9 cellular contexts compared by ENCODE assay signal in genomic region chr4:69984030-69984443, GRCh38. TPM values are rescaled to one million over a fixed set of nuclear protein-coding genes. Genes with fewer than 3 reads are reported as not detected.
DNase-seq lines count a peak whose midpoint lies in the region; ATAC-seq, FAIRE-seq and TF ChIP-seq lines count a peak whose summit lies in the region.
"Had no signal": no experiment of that assay in that cellular context is flagged by ENCODE, and none has a peak within 500 bp of the region (broad histone marks: within the 10 kb centered on the region; RNA-seq: fewer than 3 reads in every experiment).

No MANE protein-coding gene starts in this region.

- intact Hi-C loops in left ventricle myocardium inferior (cut with micrococcal nuclease): no loop called here
- intact Hi-C loops in activated naive CD4-positive, alpha-beta T cell treated with anti-CD3 and anti-CD28 coated beads for 36 hours (cut with micrococcal nuclease): no loop called here

- no peak for TF ChIP-seq POLR2A in gastroesophageal sphincter (IDR thresholded peaks at IDR 0.05)

- H3K4me3 ChIP-seq in cardiac muscle cell: no peak overlapping the region
- H3K4me3 ChIP-seq in left ventricle myocardium inferior: no peak overlapping the region
- no peak overlapping the region for H3K4me3 ChIP-seq in gastroesophageal sphincter

- CTCF ChIA-PET in activated naive CD4-positive, alpha-beta T cell treated with anti-CD3 and anti-CD28 coated beads for 36 hours (lab: Charles Lee): interaction anchor here (0.5 kb wide), 1 partner anchor 86 kb away, joined by 8 read pairs; no protein-coding TSS in a partner anchor

- H3K27ac ChIP-seq in cardiac muscle cell: no peak overlapping the region
- no peak overlapping the region for H3K27ac ChIP-seq in left ventricle myocardium inferior (replicated peaks)
- no peak overlapping the region for H3K27ac ChIP-seq in gastroesophageal sphincter

- no peak for TF ChIP-seq EP300 in gastroesophageal sphincter (IDR thresholded peaks at IDR 0.05)

- no peaks in the 10 kb centered on the region for H3K27me3 Mint-ChIP-seq in activated naive CD4-positive, alpha-beta T cell treated with anti-CD3 and anti-CD28 coated beads for 36 hours (ENCODE audit: low read depth)

- H3K4me1 ChIP-seq in cardiac muscle cell (ENCODE audit: low read depth) (peaks cover 7% of the 10 kb centered on the region), left ventricle myocardium inferior (no peaks in the 10 kb centered on the region), gastroesophageal sphincter (peaks cover 0 to 11% (median 0%) of the 10 kb centered on the region in 3 donors)

- H3K27ac Mint-ChIP-seq in activated naive CD4-positive, alpha-beta T cell treated with anti-CD3 and anti-CD28 coated beads for 36 hours: no peak overlapping the region
- H3K27ac Mint-ChIP-seq: nephron progenitor cell had no signal

- no peak for FAIRE-seq in urothelium cell line (lab: Jason Lieb, UNC)

- TF ChIP-seq CTCF in cardiac muscle cell (IDR thresholded peaks at IDR 0.05; ENCODE audit: low read depth, low read length) (no peak), left ventricle myocardium inferior (IDR thresholded peaks at IDR 0.05; ENCODE audit: borderline replicate concordance) (no peak), gastroesophageal sphincter (IDR thresholded peaks at IDR 0.05) (no peak)

- no peaks in the 10 kb centered on the region for H3K9me3 Mint-ChIP-seq in activated naive CD4-positive, alpha-beta T cell treated with anti-CD3 and anti-CD28 coated beads for 36 hours
- H3K9me3 Mint-ChIP-seq: nephron progenitor cell had no signal

- peak; percentile 46 for ATAC-seq in gastroesophageal sphincter

- H3K4me3 Mint-ChIP-seq in activated naive CD4-positive, alpha-beta T cell treated with anti-CD3 and anti-CD28 coated beads for 36 hours: no peak overlapping the region
- H3K4me3 Mint-ChIP-seq: nephron progenitor cell had no signal

- H3K36me3 ChIP-seq in cardiac muscle cell (no peaks in the 10 kb centered on the region), left ventricle myocardium inferior (no peaks in the 10 kb centered on the region), gastroesophageal sphincter (no peaks in the 10 kb centered on the region)

- DNase-seq in cardiac muscle cell (ENCODE audit: low read depth in 1 of 2, low spot score in 1 of 2): peak; percentile 47 to 81
- no peak for DNase-seq in left ventricle myocardium inferior
- DNase-seq in NCI-H460 (ENCODE audit: extremely low read depth, low read depth): peak; percentile 41
- peak; percentile 44 for DNase-seq in urothelium cell line (ENCODE audit: low spot score)
- no peak for DNase-seq in activated naive CD4-positive, alpha-beta T cell treated with anti-CD3 and anti-CD28 coated beads for 36 hours
- DNase-seq in NOMO-1 treated with dmso at 0.1 percent for 144 hours (lab: John Stamatoyannopoulos, UW; ENCODE audit: unreplicated experiment): no peak
- no peak for DNase-seq in activated gamma-delta T cell (lab: John Stamatoyannopoulos, UW)
- DNase-seq: nephron progenitor cell had no signal

- H3K27me3 ChIP-seq in cardiac muscle cell (no peaks in the 10 kb centered on the region), left ventricle myocardium inferior (ENCODE audit: low read depth) (no peaks in the 10 kb centered on the region), gastroesophageal sphincter (no peaks in the 10 kb centered on the region)

- 13 to 15% methylated on average over 2 of the region's 2 CpGs for WGBS in gastroesophageal sphincter (ENCODE audit: low coverage in 1 of 2), 2 donors

- no peaks in the 10 kb centered on the region for H3K4me1 Mint-ChIP-seq in activated naive CD4-positive, alpha-beta T cell treated with anti-CD3 and anti-CD28 coated beads for 36 hours (ENCODE audit: low read depth)
- H3K4me1 Mint-ChIP-seq: nephron progenitor cell had no signal

- H3K36me3 Mint-ChIP-seq in activated naive CD4-positive, alpha-beta T cell treated with anti-CD3 and anti-CD28 coated beads for 36 hours (ENCODE audit: low read depth): no peaks in the 10 kb centered on the region

- H3K9me3 ChIP-seq in cardiac muscle cell (ENCODE audit: low read depth) (no peaks in the 10 kb centered on the region), left ventricle myocardium inferior (replicated peaks) (no peaks in the 10 kb centered on the region), gastroesophageal sphincter (no peaks in the 10 kb centered on the region)

RNA-seq across cellular contexts. Expression of gene STATH, which starts 11.7 kb away (rescaled TPM):
- total RNA-seq in cardiac muscle cell: not detected in 2 replicates
- 1.9 TPM in 1 of 2 replicates, not detected in the other for polyA plus RNA-seq in cardiac muscle cell
- not detected for total RNA-seq in left ventricle myocardium inferior
- total RNA-seq in NCI-H460 (2014; rRNA removed; shearing (Covaris generic)): not detected in 2 replicates
- not detected in 2 replicates for polyA plus RNA-seq in NCI-H460 (2014; cell fraction: nucleus; rRNA removed)
- not detected for total RNA-seq in gastroesophageal sphincter
- not detected for total RNA-seq in activated naive CD4-positive, alpha-beta T cell treated with anti-CD3 and anti-CD28 coated beads for 36 hours

RNA-seq across cellular contexts. Expression of gene CSN2, which starts 18.5 kb away (rescaled TPM):
- total RNA-seq in cardiac muscle cell (not detected in 2 replicates), left ventricle myocardium inferior (not detected), gastroesophageal sphincter (not detected)
- polyA plus RNA-seq in cardiac muscle cell: not detected in 2 replicates
- total RNA-seq in NCI-H460 (2014; rRNA removed; shearing (Covaris generic)): not detected in 2 replicates
- not detected in 2 replicates for polyA plus RNA-seq in NCI-H460 (2014; cell fraction: nucleus; rRNA removed)
- total RNA-seq in activated naive CD4-positive, alpha-beta T cell treated with anti-CD3 and anti-CD28 coated beads for 36 hours: not detected

RNA-seq across cellular contexts. Expression of gene HTN3, which starts 44.2 kb away (rescaled TPM):
- total RNA-seq in cardiac muscle cell (not detected in 2 replicates), left ventricle myocardium inferior (not detected), gastroesophageal sphincter (not detected)
- not detected in 2 replicates for polyA plus RNA-seq in cardiac muscle cell
- total RNA-seq in NCI-H460 (2014; rRNA removed; shearing (Covaris generic)): not detected in 2 replicates
- polyA plus RNA-seq in NCI-H460 (2014; cell fraction: nucleus; rRNA removed): not detected in 2 replicates
- not detected for total RNA-seq in activated naive CD4-positive, alpha-beta T cell treated with anti-CD3 and anti-CD28 coated beads for 36 hours

RNA-seq across cellular contexts. Expression of gene CSN1S1, which starts 53.2 kb away (rescaled TPM):
- total RNA-seq in cardiac muscle cell: not detected in 2 replicates
- polyA plus RNA-seq in cardiac muscle cell: not detected in 2 replicates
- not detected for total RNA-seq in left ventricle myocardium inferior
- not detected in 2 replicates for total RNA-seq in NCI-H460 (2014; rRNA removed; shearing (Covaris generic))
- polyA plus RNA-seq in NCI-H460 (2014; cell fraction: nucleus; rRNA removed): not detected in 2 replicates
- not detected for total RNA-seq in gastroesophageal sphincter
- total RNA-seq in activated naive CD4-positive, alpha-beta T cell treated with anti-CD3 and anti-CD28 coated beads for 36 hours: not detected

Comparison
In these comparisons a context has a peak if more than half of its experiments do, and no peak if none do; other contexts are left out.
1. DNase-seq: peak in cardiac muscle cell (2 of 2), NCI-H460 (single experiment) and urothelium cell line (single experiment); none in left ventricle myocardium inferior (single experiment), activated naive CD4-positive, alpha-beta T cell treated with anti-CD3 and anti-CD28 coated beads for 36 hours (single experiment), NOMO-1 treated with dmso at 0.1 percent for 144 hours (single experiment) and activated gamma-delta T cell (single experiment).